8 cellular contexts compared by ENCODE assay signal in genomic region chr3:101675709-101676218, GRCh38. TPM values are rescaled to one million over a fixed set of nuclear protein-coding genes. Genes with fewer than 3 reads are reported as not detected.
DNase-seq lines count a peak whose midpoint lies in the region; TF ChIP-seq lines count a peak whose summit lies in the region.

No MANE protein-coding gene starts in this region.

- H2AFZ ChIP-seq in OCI-LY7 (ENCODE audit: low read length): peak overlapping the region; percentile 7; the same call in 1 of the 2 replicates
- H2AFZ ChIP-seq in neural progenitor cell (replicated peaks): peak overlapping the region; percentile 48

- H3K4me3 ChIP-seq in OCI-LY7 (ENCODE audit: low read depth, low read length, poor library complexity, severe bottlenecking): peak overlapping the region; percentile 94
- H3K4me3 ChIP-seq in epithelial cell of proximal tubule (ENCODE audit: low read depth, low read length): peak overlapping the region; percentile 86
- peak overlapping the region; percentile 90 for H3K4me3 ChIP-seq in neural progenitor cell

- H4K20me1 ChIP-seq in OCI-LY7 (ENCODE audit: insufficient read depth, low read length) (peaks cover 13% of the 10 kb centered on the region; the same call in 1 of the 2 replicates), neural progenitor cell (ENCODE audit: low read depth) (peaks cover 9% of the 10 kb centered on the region)

- H3K27ac ChIP-seq in C4-2B (peak overlapping the region; percentile 91), OCI-LY7 (ENCODE audit: low read depth, low read length, poor library complexity, severe bottlenecking) (peak overlapping the region; percentile 85), neural progenitor cell (peak overlapping the region; percentile 32)

- H3K9me3 ChIP-seq in OCI-LY7 (ENCODE audit: low read length): no peaks in the 10 kb centered on the region
- H3K9me3 ChIP-seq in neural progenitor cell (ENCODE audit: low read depth): no peaks in the 10 kb centered on the region

- H3K4me2 ChIP-seq in OCI-LY7 (ENCODE audit: low read length) (peak overlapping the region; percentile 75), neural progenitor cell (peak overlapping the region; percentile 79)

- H3K4me3 Mint-ChIP-seq in neural progenitor cell: peak overlapping the region; percentile 95

- H3K36me3 Mint-ChIP-seq in neural progenitor cell: peaks cover 7% of the 10 kb centered on the region

- H3K36me3 ChIP-seq in OCI-LY7 (ENCODE audit: insufficient read depth, low read length) (peaks cover 49% of the 10 kb centered on the region), neural progenitor cell (peaks cover 3% of the 10 kb centered on the region)

- TF ChIP-seq CTCF in C4-2B (conservative IDR thresholded peaks at IDR 0.05) (no peak), OCI-LY7 (conservative IDR thresholded peaks at IDR 0.05; ENCODE audit: low read length) (no peak), epithelial cell of proximal tubule (conservative IDR thresholded peaks at IDR 0.05; ENCODE audit: low read depth, low read length) (no peak), neural progenitor cell (IDR thresholded peaks at IDR 0.05) (no peak)

- intact Hi-C loops in OCI-LY7 (cut with micrococcal nuclease; ENCODE audit: unreplicated experiment): loop anchor here (1.0 to 2.0 kb wide), 3 partner anchors 101 to 223 kb away; partner anchors contain the start of genes PCNP and SENP7

- H3K27me3 ChIP-seq in neural progenitor cell: no peaks in the 10 kb centered on the region

- DNase-seq in OCI-LY7 (ENCODE audit: low spot score) (peak; percentile 19), epithelial cell of proximal tubule (ENCODE audit: low read depth) (no peak), neural progenitor cell (ENCODE audit: low spot score) (no peak), amniotic stem cell (lab: John Stamatoyannopoulos, UW) (no peak), GM19238 (ENCODE audit: insufficient read length, low spot score) (no peak)
- DNase-seq in stimulated activated CD4-positive, alpha-beta T cell treated with anti-CD3 and anti-CD28 coated beads, Interleukin-2, amount 100 ng/mL, for 24 hours: no peak
- DNase-seq in activated CD8-positive, alpha-beta memory T cell treated with anti-CD3 and anti-CD28 coated beads, Interleukin-2, amount 50 U/mL, for 48 hours: no peak

- H3K27ac Mint-ChIP-seq in neural progenitor cell: peak overlapping the region; percentile 76

- peaks cover 6% of the 10 kb centered on the region for H3K27me3 Mint-ChIP-seq in neural progenitor cell (ENCODE audit: insufficient read depth, low read depth)

- peaks cover 52% of the 10 kb centered on the region for H3F3A ChIP-seq in neural progenitor cell (ENCODE audit: low read depth)

- POLR2A ChIA-PET in OCI-LY7 (lab: Charles Lee): interaction anchor here (0.5 to 2.6 kb wide), 7 partner anchors 10 to 1009 kb away, joined by 3 to 8 read pairs (median 3); partner anchors contain the start of gene CEP97

- H3K4me1 ChIP-seq in OCI-LY7 (ENCODE audit: insufficient read depth, low read length, poor library complexity, severe bottlenecking) (peaks cover 26% of the 10 kb centered on the region), neural progenitor cell (peaks cover 8% of the 10 kb centered on the region)

- no peaks in the 10 kb centered on the region for H3K9me2 ChIP-seq in OCI-LY7 (ENCODE audit: insufficient read depth, low read length)

- H3K9me3 Mint-ChIP-seq in neural progenitor cell: no peaks in the 10 kb centered on the region

- CTCF ChIA-PET in OCI-LY7 (lab: Charles Lee; ENCODE audit: unreplicated experiment): interaction anchor here (1.4 kb wide), 1 partner anchor 10 kb away, joined by 3 read pairs; no protein-coding TSS in a partner anchor

- peaks cover 18% of the 10 kb centered on the region for H3K4me1 Mint-ChIP-seq in neural progenitor cell

- peaks cover 66% of the 10 kb centered on the region for H3K79me2 ChIP-seq in OCI-LY7 (ENCODE audit: insufficient read depth, low read depth, low read length)
- H3K79me2 ChIP-seq in neural progenitor cell (ENCODE audit: low read depth): peaks cover 43% of the 10 kb centered on the region

- BruUV-seq in OCI-LY7 (replicated peaks; lab: Mats Ljungman, UMichigan): no TSS peak

- H3K9ac ChIP-seq in neural progenitor cell: peak overlapping the region; percentile 44

RNA-seq across cellular contexts. Expression of gene ZBTB11, which starts 1.2 kb away (rescaled TPM):
- 21.8 and 26.8 TPM in 2 replicates for total RNA-seq in OCI-LY7 (2014; rRNA removed; shearing (Covaris generic))
- total RNA-seq in OCI-LY7 (2022): 21.5 and 24.4 TPM in 2 replicates
- total RNA-seq in epithelial cell of proximal tubule: 11.8 and 12.8 TPM in 2 replicates
- 19.8 and 30.2 TPM in 2 replicates for total RNA-seq in neural progenitor cell (ENCODE audit: low replicate concordance)

RNA-seq across cellular contexts. Expression of gene RPL24, which starts 10.8 kb away (rescaled TPM):
- total RNA-seq in OCI-LY7 (2014; rRNA removed; shearing (Covaris generic)): 2,111 and 2,631 TPM in 2 replicates
- total RNA-seq in OCI-LY7 (2022) (1,335 and 1,380 TPM in 2 replicates), epithelial cell of proximal tubule (2,026 and 2,298 TPM in 2 replicates), neural progenitor cell (ENCODE audit: low replicate concordance) (2,339 and 2,343 TPM in 2 replicates)

RNA-seq across cellular contexts. Expression of gene CEP97, which starts 48.6 kb away (rescaled TPM):
- 25.3 and 27.3 TPM in 2 replicates for total RNA-seq in OCI-LY7 (2014; rRNA removed; shearing (Covaris generic))
- total RNA-seq in OCI-LY7 (2022) (43.5 and 46.7 TPM in 2 replicates), epithelial cell of proximal tubule (7.9 and 9.3 TPM in 2 replicates), neural progenitor cell (ENCODE audit: low replicate concordance) (38.2 and 46.1 TPM in 2 replicates)

Comparison
In these comparisons a context has a peak if more than half of its experiments do, and no peak if none do; other contexts are left out.
1. H3K27ac ChIP-seq: peak in every context shown above with its lines; median percentile 91 in C4-2B; 85 in OCI-LY7; 32 in neural progenitor cell.